In genomic region chr3:151351648-151352047, GRCh38 we compare ENCODE assay signal across 1 cellular context.
TF ChIP-seq lines count a peak whose summit lies in the region.

No MANE protein-coding gene starts in this region.

TF ChIP-seq in GM23338, 12 proteins besides CTCF, POLR2A, EP300 and RAD21 (continued from another document):
- no peak for TF ChIP-seq ZNF462 (CRISPR knock-in tag; IDR thresholded peaks at IDR 0.05)
- TF ChIP-seq ZNF331 (CRISPR knock-in tag; IDR thresholded peaks at IDR 0.05; ENCODE audit: low read depth), result no peak
- no peak for TF ChIP-seq ZNF114 (CRISPR knock-in tag; IDR thresholded peaks at IDR 0.05)
